ENCODE assay signal across 8 cellular contexts in genomic region chr12:56117082-56117706, GRCh38. TPM values are rescaled to one million over a fixed set of nuclear protein-coding genes. Genes with fewer than 3 reads are reported as not detected.
DNase-seq lines count a peak whose midpoint lies in the region; ATAC-seq and TF ChIP-seq lines count a peak whose summit lies in the region.
"Not testable (repeated sequence)": the region's sequence is repeated elsewhere in the genome, so short reads cannot be mapped to it uniquely, and the experiment has no call there.

No MANE protein-coding gene starts in this region.

- H3K9ac ChIP-seq in BLaER1: peak overlapping the region; percentile 95

- TF ChIP-seq CTCF in Peyer's patch (IDR thresholded peaks at IDR 0.05): not testable (repeated sequence)

- peak overlapping the region; percentile 93 for H3K4me2 ChIP-seq in BLaER1

- no CpG with 5 or more reads among the region's 16 CpGs for WGBS in iPS DF 6.9 (ENCODE audit: insufficient coverage, insufficient read length)

- POLR2A ChIA-PET in naive thymus-derived CD4-positive, alpha-beta T cell (lab: Charles Lee): interaction anchor here (0.6 to 7.6 kb wide), 37 partner anchors 8 to 389 kb away, joined by 3 to 230 read pairs (median 5); partner anchors contain the start of genes ANKRD52, CNPY2, ESYT1 and GDF11

- not testable (repeated sequence) for H3K27me3 Mint-ChIP-seq in activated T-helper 17 cell treated with anti-CD3 and anti-CD28 coated beads, Interleukin-2, amount 50 U/mL, for 72 hours; naive thymus-derived CD4-positive, alpha-beta T cell; stimulated activated memory B cell treated with anti-CD40 and anti-IgM and Interleukin-4, amounts not matched to agents 10 μg/mL and 1 μg/mL and 100 μg/mL, for 72 hours

- H3K36me3 Mint-ChIP-seq in activated T-helper 17 cell treated with anti-CD3 and anti-CD28 coated beads, Interleukin-2, amount 50 U/mL, for 72 hours (ENCODE audit: low read depth): peaks cover 84% of the 10 kb centered on the region
- peaks cover 7 to 36% (median 30%) of the 10 kb centered on the region in 5 donors for H3K36me3 Mint-ChIP-seq in naive thymus-derived CD4-positive, alpha-beta T cell
- peaks cover 44% of the 10 kb centered on the region for H3K36me3 Mint-ChIP-seq in stimulated activated memory B cell treated with anti-CD40 and anti-IgM and Interleukin-4, amounts not matched to agents 10 μg/mL and 1 μg/mL and 100 μg/mL, for 72 hours

- H3K36me3 ChIP-seq in BLaER1 (peaks cover 45% of the 10 kb centered on the region), Peyer's patch (peaks cover 0 to 34% (median 0%) of the 10 kb centered on the region in 3 donors)
- H3K36me3 ChIP-seq in iPS DF 6.9 (ENCODE audit: control insufficient read depth, insufficient read depth, low read length): not testable (repeated sequence)
- peaks cover 0 to 33% (median 0%) of the 10 kb centered on the region in 3 experiments for H3K36me3 ChIP-seq in naive thymus-derived CD4-positive, alpha-beta T cell (ENCODE audit: control insufficient read depth in 2 of 3, insufficient read depth in 3 of 3, low read length in 3 of 3)

- peaks cover 25% of the 10 kb centered on the region for H3K4me1 ChIP-seq in BLaER1
- peaks cover 3 to 18% (median 4%) of the 10 kb centered on the region in 4 donors for H3K4me1 ChIP-seq in Peyer's patch
- H3K4me1 ChIP-seq in iPS DF 6.9 (ENCODE audit: control insufficient read depth, insufficient read depth, low read length): not testable (repeated sequence)
- peaks cover 24 to 25% of the 10 kb centered on the region in 2 donors for H3K4me1 ChIP-seq in naive thymus-derived CD4-positive, alpha-beta T cell (ENCODE audit: control insufficient read depth in 2 of 2, insufficient read depth in 2 of 2, low read length in 2 of 2)

- H3K4me3 Mint-ChIP-seq in activated T-helper 17 cell treated with anti-CD3 and anti-CD28 coated beads, Interleukin-2, amount 50 U/mL, for 72 hours: peak overlapping the region; percentile 97
- peak overlapping the region; percentile 87 to 100 (median 96) for H3K4me3 Mint-ChIP-seq in naive thymus-derived CD4-positive, alpha-beta T cell
- peak overlapping the region; percentile 100 for H3K4me3 Mint-ChIP-seq in stimulated activated memory B cell treated with anti-CD40 and anti-IgM and Interleukin-4, amounts not matched to agents 10 μg/mL and 1 μg/mL and 100 μg/mL, for 72 hours

- TF ChIP-seq POLR2A in Peyer's patch (IDR thresholded peaks at IDR 0.05): not testable (repeated sequence)

- ATAC-seq in activated T-helper 17 cell treated with anti-CD3 and anti-CD28 coated beads, Interleukin-2, amount 50 U/mL, for 72 hours (replicated peaks); naive thymus-derived CD4-positive, alpha-beta T cell; stimulated activated memory B cell treated with anti-CD40 and anti-IgM and Interleukin-4, amounts not matched to agents 10 μg/mL and 1 μg/mL and 100 μg/mL, for 72 hours: not testable (repeated sequence)

- not testable (repeated sequence) for H3K9me3 ChIP-seq in BLaER1; Peyer's patch; iPS DF 6.9 (ENCODE audit: control insufficient read depth, insufficient read depth, low read length); naive thymus-derived CD4-positive, alpha-beta T cell (ENCODE audit: control insufficient read depth in 2 of 3, low read length in 3 of 3)

- H3K27me3 ChIP-seq in BLaER1; Peyer's patch; iPS DF 6.9 (ENCODE audit: control insufficient read depth, insufficient read depth, low read length); naive thymus-derived CD4-positive, alpha-beta T cell (ENCODE audit: control insufficient read depth in 2 of 2, insufficient read depth in 2 of 2, low read length in 2 of 2): not testable (repeated sequence)

- intact Hi-C loops in naive thymus-derived CD4-positive, alpha-beta T cell (cut with micrococcal nuclease): loop anchor here (2.0 to 10.0 kb wide), 10 partner anchors 120 to 1836 kb away; partner anchors contain the start of genes BAZ2A (in 1 of the 2), CBX5 (in 1 of the 2), HNRNPA1 (in 1 of the 2) and MARS1 (in 1 of the 2)

- H3K27ac Mint-ChIP-seq in activated T-helper 17 cell treated with anti-CD3 and anti-CD28 coated beads, Interleukin-2, amount 50 U/mL, for 72 hours: peak overlapping the region; percentile 100
- H3K27ac Mint-ChIP-seq in naive thymus-derived CD4-positive, alpha-beta T cell: peak overlapping the region; percentile 95 to 99 (median 98)
- peak overlapping the region; percentile 91 for H3K27ac Mint-ChIP-seq in stimulated activated memory B cell treated with anti-CD40 and anti-IgM and Interleukin-4, amounts not matched to agents 10 μg/mL and 1 μg/mL and 100 μg/mL, for 72 hours

- H3K4me1 Mint-ChIP-seq in activated T-helper 17 cell treated with anti-CD3 and anti-CD28 coated beads, Interleukin-2, amount 50 U/mL, for 72 hours: peaks cover 16% of the 10 kb centered on the region
- H3K4me1 Mint-ChIP-seq in naive thymus-derived CD4-positive, alpha-beta T cell: peaks cover 24 to 47% (median 34%) of the 10 kb centered on the region in 7 donors
- peaks cover 30% of the 10 kb centered on the region for H3K4me1 Mint-ChIP-seq in stimulated activated memory B cell treated with anti-CD40 and anti-IgM and Interleukin-4, amounts not matched to agents 10 μg/mL and 1 μg/mL and 100 μg/mL, for 72 hours

- peak; percentile 39 for DNase-seq in HT-29 (ENCODE audit: low spot score)
- DNase-seq in Peyer's patch; iPS DF 6.9 (ENCODE audit: low read depth, low spot score): not testable (repeated sequence)
- peak; percentile 34 for DNase-seq in dermis blood vessel endothelial cell
- peak in 2 of 9 donors; percentile 33 to 34 for DNase-seq in naive thymus-derived CD4-positive, alpha-beta T cell

- H4K20me1 ChIP-seq in BLaER1: not testable (repeated sequence)

- not testable (repeated sequence) for H3K9me3 Mint-ChIP-seq in activated T-helper 17 cell treated with anti-CD3 and anti-CD28 coated beads, Interleukin-2, amount 50 U/mL, for 72 hours; naive thymus-derived CD4-positive, alpha-beta T cell; stimulated activated memory B cell treated with anti-CD40 and anti-IgM and Interleukin-4, amounts not matched to agents 10 μg/mL and 1 μg/mL and 100 μg/mL, for 72 hours

- H3K27ac ChIP-seq in BLaER1 (peak overlapping the region; percentile 94), Peyer's patch (peak overlapping the region; percentile 94 to 96 (median 95))
- H3K27ac ChIP-seq in iPS DF 6.9 (ENCODE audit: low read length): not testable (repeated sequence)
- H3K27ac ChIP-seq in naive thymus-derived CD4-positive, alpha-beta T cell (ENCODE audit: low read depth, low read length): peak overlapping the region; percentile 93

- CTCF ChIA-PET in naive thymus-derived CD4-positive, alpha-beta T cell (lab: Charles Lee): interaction anchor here (0.5 to 13.4 kb wide), 16 partner anchors 9 to 200 kb away, joined by 3 to 193 read pairs (median 4); partner anchors contain the start of genes ANKRD52, ESYT1, PA2G4 and RNF41

- peak overlapping the region; percentile 78 for H3K4me3 ChIP-seq in BLaER1
- H3K4me3 ChIP-seq in Peyer's patch: peak overlapping the region; percentile 56 to 75 (median 64)
- H3K4me3 ChIP-seq in iPS DF 6.9 (ENCODE audit: low read length): peak overlapping the region; percentile 90; the same call in 1 of the 2 replicates
- peak overlapping the region; percentile 95 for H3K4me3 ChIP-seq in naive thymus-derived CD4-positive, alpha-beta T cell (ENCODE audit: low read length)

RNA-seq across cellular contexts. Expression of gene RPL41, which starts 0.8 kb away (rescaled TPM):
- total RNA-seq in HT-29 (2014; rRNA removed; shearing (Covaris generic)): 3,623 and 3,873 TPM in 2 replicates
- total RNA-seq in Peyer's patch: 1,000 to 10,000 TPM; 1,852 to 2,996 (median 2,194) TPM
- 1,000 to 10,000 TPM; 4,564 to 4,582 TPM for total RNA-seq in activated T-helper 17 cell treated with anti-CD3 and anti-CD28 coated beads, Interleukin-2, amount 50 U/mL, for 72 hours
- total RNA-seq in dermis blood vessel endothelial cell: 2,567 and 3,056 TPM in 2 replicates
- total RNA-seq in naive thymus-derived CD4-positive, alpha-beta T cell: 1,000 to 10,000 TPM; 3,787 to 6,048 (median 5,952) TPM
- polyA plus RNA-seq in naive thymus-derived CD4-positive, alpha-beta T cell: over 10,000 TPM in 1 of 2 donors, 1,000 to 10,000 TPM in 1; 6,745 to 10,251 TPM

RNA-seq across cellular contexts. Expression of gene ZC3H10, which starts 0.9 kb away (rescaled TPM):
- total RNA-seq in HT-29 (2014; rRNA removed; shearing (Covaris generic)): 3.9 and 4.1 TPM in 2 replicates
- total RNA-seq in Peyer's patch (1 to 10 TPM; 2.0 to 5.5 (median 3.8) TPM), dermis blood vessel endothelial cell (4.7 and 5.6 TPM in 2 replicates)
- 1 to 10 TPM; 7.8 to 8.0 TPM for total RNA-seq in activated T-helper 17 cell treated with anti-CD3 and anti-CD28 coated beads, Interleukin-2, amount 50 U/mL, for 72 hours
- total RNA-seq in naive thymus-derived CD4-positive, alpha-beta T cell: 10 to 100 TPM in 3 of 5 experiments, 1 to 10 TPM in 2; 7.8 to 16.3 (median 13.3) TPM
- 1 to 10 TPM; 2.4 to 4.1 TPM for polyA plus RNA-seq in naive thymus-derived CD4-positive, alpha-beta T cell

RNA-seq across cellular contexts. Expression of gene ESYT1, which starts 10.9 kb away (rescaled TPM):
- total RNA-seq in HT-29 (2014; rRNA removed; shearing (Covaris generic)): 81.1 and 103 TPM in 2 replicates
- total RNA-seq in Peyer's patch (10 to 100 TPM; 36.3 to 62.7 (median 53.2) TPM), dermis blood vessel endothelial cell (400 and 456 TPM in 2 replicates)
- total RNA-seq in activated T-helper 17 cell treated with anti-CD3 and anti-CD28 coated beads, Interleukin-2, amount 50 U/mL, for 72 hours: 100 to 1,000 TPM; 234 to 236 TPM
- total RNA-seq in naive thymus-derived CD4-positive, alpha-beta T cell: 100 to 1,000 TPM; 121 to 300 (median 221) TPM
- polyA plus RNA-seq in naive thymus-derived CD4-positive, alpha-beta T cell: 100 to 1,000 TPM; 282 to 353 TPM

RNA-seq across cellular contexts. Expression of gene PA2G4, which starts 12.8 kb away (rescaled TPM):
- 247 and 323 TPM in 2 replicates for total RNA-seq in HT-29 (2014; rRNA removed; shearing (Covaris generic))
- 100 to 1,000 TPM in 1 of 4 donors, 10 to 100 TPM in 3; 34.3 to 221 (median 48.7) TPM for total RNA-seq in Peyer's patch
- total RNA-seq in activated T-helper 17 cell treated with anti-CD3 and anti-CD28 coated beads, Interleukin-2, amount 50 U/mL, for 72 hours: 100 to 1,000 TPM; 213 to 427 TPM
- 106 and 276 TPM in 2 replicates for total RNA-seq in dermis blood vessel endothelial cell
- total RNA-seq in naive thymus-derived CD4-positive, alpha-beta T cell: 100 to 1,000 TPM in 3 of 5 experiments, 10 to 100 TPM in 2; 61.7 to 254 (median 109) TPM
- 100 to 1,000 TPM; 216 to 218 TPM for polyA plus RNA-seq in naive thymus-derived CD4-positive, alpha-beta T cell

RNA-seq across cellular contexts. Expression of gene MYL6B, which starts 35.2 kb away (rescaled TPM):
- total RNA-seq in HT-29 (2014; rRNA removed; shearing (Covaris generic)): 45.6 TPM in 2 replicates
- 10 to 100 TPM; 16.0 to 46.2 (median 21.3) TPM for total RNA-seq in Peyer's patch
- 100 to 1,000 TPM in 1 of 2 donors, 10 to 100 TPM in 1; 96.9 to 114 TPM for total RNA-seq in activated T-helper 17 cell treated with anti-CD3 and anti-CD28 coated beads, Interleukin-2, amount 50 U/mL, for 72 hours
- 80.8 and 96.8 TPM in 2 replicates for total RNA-seq in dermis blood vessel endothelial cell
- total RNA-seq in naive thymus-derived CD4-positive, alpha-beta T cell: 10 to 100 TPM in 2 of 5 experiments, 1 to 10 TPM in 3; 3.7 to 60.3 (median 8.9) TPM
- polyA plus RNA-seq in naive thymus-derived CD4-positive, alpha-beta T cell: 1 to 10 TPM; 5.6 to 6.7 TPM
